1 cellular context compared by ENCODE assay signal in genomic region chr19:56116606-56117005, GRCh38.
TF ChIP-seq lines count a peak whose summit lies in the region.

No MANE protein-coding gene starts in this region.

TF ChIP-seq in H1, 55 proteins besides CTCF, POLR2A, EP300 and RAD21:
- TF ChIP-seq, protein P1, sequence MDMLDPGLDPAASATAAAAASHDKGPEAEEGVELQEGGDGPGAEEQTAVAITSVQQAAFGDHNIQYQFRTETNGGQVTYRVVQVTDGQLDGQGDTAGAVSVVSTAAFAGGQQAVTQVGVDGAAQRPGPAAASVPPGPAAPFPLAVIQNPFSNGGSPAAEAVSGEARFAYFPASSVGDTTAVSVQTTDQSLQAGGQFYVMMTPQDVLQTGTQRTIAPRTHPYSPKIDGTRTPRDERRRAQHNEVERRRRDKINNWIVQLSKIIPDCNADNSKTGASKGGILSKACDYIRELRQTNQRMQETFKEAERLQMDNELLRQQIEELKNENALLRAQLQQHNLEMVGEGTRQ (IDR thresholded peaks at IDR 0.05; ENCODE audit: low read length), result no peak
- TF ChIP-seq SIX5 (IDR thresholded peaks at IDR 0.05; ENCODE audit: low read depth, low read length) (no peak), EGR1 (IDR thresholded peaks at IDR 0.05; ENCODE audit: borderline replicate concordance, low read depth, low read length) (no peak), ZNF274 (IDR thresholded peaks at IDR 0.05; ENCODE audit: borderline replicate concordance, extremely low read depth, low read length) (no peak), CREB1 (IDR thresholded peaks at IDR 0.05) (no peak)
